In the genomic region with DNA sequence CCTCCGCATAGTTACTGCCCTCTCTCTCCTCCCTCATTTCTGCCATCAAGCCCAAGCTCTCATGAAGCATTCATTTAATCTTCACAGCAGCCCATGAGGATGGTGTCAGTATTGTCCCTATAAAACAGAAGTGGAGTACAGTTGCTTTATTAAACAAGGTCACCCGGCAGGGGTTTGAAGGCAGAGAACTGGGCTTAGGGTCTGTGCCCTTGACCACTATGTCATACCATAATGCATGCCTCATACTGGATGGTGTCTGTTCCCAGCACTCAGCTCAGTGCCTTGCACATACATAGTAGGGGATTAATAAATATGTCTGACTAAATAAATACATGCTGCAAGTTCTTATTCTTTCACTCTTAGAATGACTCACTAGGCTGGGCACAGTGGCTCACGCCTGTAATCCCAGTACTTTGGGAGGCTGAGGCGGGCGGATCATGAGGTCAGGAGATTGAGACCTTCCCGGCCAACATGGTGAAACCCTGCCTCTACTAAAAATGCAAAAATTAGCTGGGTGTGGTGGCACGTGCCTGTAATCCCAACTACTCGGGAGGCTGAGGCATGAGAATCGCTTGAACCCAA, we compare ENCODE assay signal across 8 cellular contexts. TPM values are rescaled to one million over a fixed set of nuclear protein-coding genes. Genes with fewer than 3 reads are reported as not detected.
DNase-seq lines count a peak whose midpoint lies in the region; ATAC-seq, FAIRE-seq and TF ChIP-seq lines count a peak whose summit lies in the region.
"Not testable (repeated sequence)": the region's sequence is repeated elsewhere in the genome, so short reads cannot be mapped to it uniquely, and the experiment has no call there.

No MANE protein-coding gene starts in this region.

- H3K36me3 Mint-ChIP-seq in Caco-2 (ENCODE audit: insufficient read depth, unreplicated experiment) = peaks cover 14% of the 10 kb centered on the region

- not testable (repeated sequence) for H3K9me3 ChIP-seq in Caco-2; smooth muscle cell (replicated peaks; ENCODE audit: low read depth)

- H3K4me1 ChIP-seq in Caco-2 (peaks cover 28% of the 10 kb centered on the region), KMS-11 (ENCODE audit: low read depth, poor library complexity, severe bottlenecking) (peaks cover 90% of the 10 kb centered on the region)
- not testable (repeated sequence) for H3K4me1 ChIP-seq in smooth muscle cell (ENCODE audit: low read depth)

- intact Hi-C loops in Caco-2 (cut with micrococcal nuclease; ENCODE audit: unreplicated experiment) = loop anchor here (1.0 kb wide), 2 partner anchors 12 to 19 kb away; a partner anchor contains a TSS

- POLR2A ChIA-PET in Caco-2 (lab: Charles Lee) = interaction anchor here (0.6 to 3.6 kb wide), 11 partner anchors 10 to 1885 kb away, joined by 3 to 60 read pairs (median 7); a partner anchor contains a TSS

- H4K20me1 ChIP-seq in KMS-11 (ENCODE audit: insufficient read depth) = not testable (repeated sequence)
- H4K20me1 ChIP-seq in smooth muscle cell (ENCODE audit: low read depth) = peaks cover 12% of the 10 kb centered on the region

- H3K27ac Mint-ChIP-seq in Caco-2 (ENCODE audit: unreplicated experiment) = peak overlapping the region; percentile 94

- TF ChIP-seq CTCF in Caco-2 (IDR thresholded peaks at IDR 0.05; ENCODE audit: insufficient read depth in 1 of 2, low read depth in 1 of 2, low read length in 1 of 2, severe bottlenecking in 1 of 2, unreplicated experiment in 1 of 2); KMS-11 (conservative IDR thresholded peaks at IDR 0.05; ENCODE audit: low read depth, low read length); bronchial epithelial cell (IDR thresholded peaks at IDR 0.05; ENCODE audit: insufficient read depth, low read length, severe bottlenecking); smooth muscle cell (IDR thresholded peaks at IDR 0.05; ENCODE audit: borderline replicate concordance, insufficient read depth, poor library complexity, severe bottlenecking): not testable (repeated sequence)

- ATAC-seq in GM19455 (IDR thresholded peaks at IDR 0.05; ENCODE audit: unreplicated experiment) = peak; percentile 48
- ATAC-seq in HG02938 (IDR thresholded peaks at IDR 0.05; ENCODE audit: unreplicated experiment) = peak; percentile 43

- 11% methylated on average over 9 of the region's 9 CpGs for WGBS in smooth muscle cell (ENCODE audit: low lambda C conversion rate)

- not testable (repeated sequence) for H3K79me2 ChIP-seq in KMS-11 (ENCODE audit: insufficient read depth, low read depth); smooth muscle cell (ENCODE audit: low read depth)

- H3F3A ChIP-seq in smooth muscle cell (ENCODE audit: low read depth) = peaks cover 11% of the 10 kb centered on the region

- not testable (repeated sequence) for FAIRE-seq in bronchial epithelial cell (lab: Jason Lieb, UNC)

- BruUV-seq in Caco-2 (replicated peaks; lab: Mats Ljungman, UMichigan) = TSS peak; percentile 99

- H2AFZ ChIP-seq in KMS-11 (ENCODE audit: low read depth) = peak overlapping the region; percentile 3; the same call in 1 of the 2 replicates
- H2AFZ ChIP-seq in smooth muscle cell (ENCODE audit: low read depth) = not testable (repeated sequence)

- H3K4me2 ChIP-seq in KMS-11 (peak overlapping the region; percentile 89), smooth muscle cell (peak overlapping the region; percentile 76)

- H3K9ac ChIP-seq in KMS-11 (peak overlapping the region; percentile 43), smooth muscle cell (ENCODE audit: low read depth) (peak overlapping the region; percentile 39)

- CTCF ChIA-PET in Caco-2 (lab: Charles Lee) = interaction anchor here (0.8 to 1.2 kb wide), 4 partner anchors 11 to 82 kb away, joined by 3 to 11 read pairs (median 4); a partner anchor contains a TSS

- H3K27ac ChIP-seq in KMS-11 (peak overlapping the region; percentile 89), smooth muscle cell (ENCODE audit: low read depth) (peak overlapping the region; percentile 84)

- not testable (repeated sequence) for DNase-seq in Caco-2; smooth muscle cell (lab: John Stamatoyannopoulos, UW; ENCODE audit: unreplicated experiment)
- DNase-seq in activated CD4-positive, alpha-beta T cell treated with anti-CD3 and anti-CD28 coated beads for 48 hours = peak; percentile 62
- DNase-seq in bronchial epithelial cell (ENCODE audit: low read depth) (peak; percentile 81), kidney glomerular epithelial cell (lab: John Stamatoyannopoulos, UW) (peak; percentile 58)

- H3K4me3 ChIP-seq in Caco-2 (ENCODE audit: low read depth, low read length); KMS-11 (IDR thresholded peaks at IDR 0.05; ENCODE audit: insufficient read depth, low read depth, low read length): not testable (repeated sequence)
- H3K4me3 ChIP-seq in bronchial epithelial cell (ENCODE audit: low read depth, low read length) (peak overlapping the region; percentile 26), smooth muscle cell (peak overlapping the region; percentile 18)

- H3K4me1 Mint-ChIP-seq in Caco-2 (ENCODE audit: low read depth, unreplicated experiment) = peaks cover 22% of the 10 kb centered on the region

- H3K27me3 Mint-ChIP-seq in Caco-2 (ENCODE audit: insufficient read depth, unreplicated experiment) = not testable (repeated sequence)

- H3K27me3 ChIP-seq in Caco-2 (replicated peaks; ENCODE audit: control insufficient read depth, insufficient read depth, low read length); KMS-11 (ENCODE audit: insufficient read depth, low read depth); bronchial epithelial cell (ENCODE audit: control insufficient read depth, insufficient read depth, low read length); smooth muscle cell (ENCODE audit: low read depth): not testable (repeated sequence)

- H3K36me3 ChIP-seq in Caco-2 (ENCODE audit: control insufficient read depth, insufficient read depth, low read length); KMS-11 (ENCODE audit: insufficient read depth); bronchial epithelial cell (ENCODE audit: control insufficient read depth, insufficient read depth, low read length); smooth muscle cell (ENCODE audit: low read depth): not testable (repeated sequence)

- peak overlapping the region; percentile 66 for H3K4me3 Mint-ChIP-seq in Caco-2 (ENCODE audit: unreplicated experiment)

- H3K9me3 Mint-ChIP-seq in Caco-2 (ENCODE audit: unreplicated experiment) = not testable (repeated sequence)

RNA-seq across cellular contexts. Expression of a gene that starts 12.8 kb away (rescaled TPM):
- 29.1 and 30.6 TPM in 2 replicates for total RNA-seq in Caco-2 (2022)
- total RNA-seq in bronchial epithelial cell = 2.6 and 4.1 TPM in 2 replicates
- 7.7 and 10.7 TPM in 2 replicates for total RNA-seq in smooth muscle cell
- polyA plus RNA-seq in smooth muscle cell = 10.8 and 15.7 TPM in 2 replicates

RNA-seq across cellular contexts. Expression of a gene that starts 19.6 kb away (rescaled TPM):
- total RNA-seq in Caco-2 (2022) = 200 and 211 TPM in 2 replicates
- total RNA-seq in bronchial epithelial cell = 220 and 247 TPM in 2 replicates
- total RNA-seq in smooth muscle cell = 276 and 305 TPM in 2 replicates
- 228 and 236 TPM in 2 replicates for polyA plus RNA-seq in smooth muscle cell
